Comparison of ENCODE assay signal across 10 cellular contexts in the genomic region with DNA sequence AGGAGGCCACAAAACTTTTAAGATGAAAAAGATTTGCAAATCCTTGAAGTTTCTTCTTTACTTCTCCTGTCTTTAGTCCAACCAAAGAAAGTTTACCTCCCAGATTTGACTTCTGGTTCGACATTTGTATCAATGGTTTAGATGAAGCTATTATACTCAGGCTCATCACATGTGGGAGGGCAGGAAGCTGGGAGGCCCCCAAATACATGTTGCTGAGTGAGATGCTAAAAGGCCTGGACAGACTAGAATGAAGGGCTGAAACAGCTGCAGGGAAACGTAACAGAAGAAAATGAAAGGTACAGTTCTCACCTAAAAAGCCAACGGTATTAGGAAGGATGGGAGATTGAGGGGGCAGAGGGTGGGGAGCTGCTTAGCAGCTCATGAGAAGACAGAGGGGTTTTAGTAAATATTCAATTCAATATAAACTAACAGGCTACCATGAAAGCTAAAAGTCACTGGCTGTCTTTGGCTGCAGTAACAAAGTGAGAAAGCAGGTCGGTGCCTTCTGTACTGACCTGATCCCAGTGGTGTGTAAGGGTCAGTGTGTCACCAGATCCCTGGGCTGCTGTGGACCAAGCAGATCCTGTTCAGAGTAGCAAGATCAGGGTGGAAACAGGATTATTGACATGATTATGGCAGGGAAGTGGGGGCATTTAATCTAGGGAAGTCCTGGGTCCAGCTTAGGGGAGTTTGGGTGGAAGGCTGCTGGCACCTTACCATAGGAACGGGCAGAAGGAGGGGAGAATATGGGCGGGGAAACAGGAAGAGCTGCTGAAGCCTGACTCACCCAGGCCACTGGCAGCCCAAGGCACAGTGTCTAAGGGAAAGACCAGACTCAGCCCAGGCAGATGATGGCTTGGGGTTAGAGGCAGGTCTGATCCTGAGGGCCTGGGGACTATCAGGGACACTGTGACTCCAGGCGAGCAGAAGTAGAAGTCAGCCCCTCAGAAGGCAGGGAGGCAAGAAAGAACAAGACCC.
DNase-seq lines count a peak whose midpoint lies in the region; ATAC-seq and TF ChIP-seq lines count a peak whose summit lies in the region.
"Had no signal": no experiment of that assay in that cellular context is flagged by ENCODE, and none has a peak within 500 bp of the region (broad histone marks: within the 10 kb centered on the region; RNA-seq: fewer than 3 reads in every experiment).

No MANE protein-coding gene starts in this region.

- H3K36me3 ChIP-seq in left lung, result no peaks in the 10 kb centered on the region

- intact Hi-C loops in activated T-helper 2 cell treated with anti-CD3 and anti-CD28 coated beads, Interferon-gamma antibody, Interleukin-2, Interleukin-4, amounts not matched to agents 10 μg/mL and 5 μg/mL and 100 μg/mL, durations not matched to agents 14 hours and 24 hours and 36 hours (cut with micrococcal nuclease), result no loop called here
- intact Hi-C loops in left lung (cut with DNase I), result no loop called here

- H3K27ac Mint-ChIP-seq in activated T-helper 2 cell treated with anti-CD3 and anti-CD28 coated beads, Interferon-gamma antibody, Interleukin-2, Interleukin-4, amounts not matched to agents 10 μg/mL and 5 μg/mL and 100 μg/mL, durations not matched to agents 14 hours and 24 hours and 36 hours, result peak overlapping the region; percentile 40
- H3K27ac Mint-ChIP-seq: H9 had no signal

- peaks cover 0 to 20% of the 10 kb centered on the region in 2 donors for H3K27me3 ChIP-seq in left lung

- peaks cover 19% of the 10 kb centered on the region for H3K27me3 Mint-ChIP-seq in activated T-helper 2 cell treated with anti-CD3 and anti-CD28 coated beads, Interferon-gamma antibody, Interleukin-2, Interleukin-4, amounts not matched to agents 10 μg/mL and 5 μg/mL and 100 μg/mL, durations not matched to agents 14 hours and 24 hours and 36 hours (ENCODE audit: low read depth)

- DNase-seq in ACHN, result peak; percentile 66
- peak; percentile 52 for DNase-seq in H4 (ENCODE audit: low spot score)
- DNase-seq in activated T-helper 2 cell treated with anti-CD3 and anti-CD28 coated beads, Interferon-gamma antibody, Interleukin-2, Interleukin-4, amounts not matched to agents 10 μg/mL and 5 μg/mL and 100 μg/mL, durations not matched to agents 14 hours and 24 hours and 36 hours (ENCODE audit: low spot score), result no peak
- DNase-seq in left lung, result no peak
- DNase-seq in mucosa of gallbladder (ENCODE audit: low spot score), result no peak
- no peak for DNase-seq in GF-D8 (lab: John Stamatoyannopoulos, UW)
- no peak for DNase-seq in stimulated activated CD4-positive, alpha-beta T cell treated with anti-CD3 and anti-CD28 coated beads, Interleukin-12 subunit alpha, Interleukin-12 subunit beta, amount 100 ng/mL, for 4 hours
- DNase-seq: H9, NCI-H1436 had no signal

- H3K36me3 Mint-ChIP-seq in activated T-helper 2 cell treated with anti-CD3 and anti-CD28 coated beads, Interferon-gamma antibody, Interleukin-2, Interleukin-4, amounts not matched to agents 10 μg/mL and 5 μg/mL and 100 μg/mL, durations not matched to agents 14 hours and 24 hours and 36 hours (ENCODE audit: low read depth), result no peaks in the 10 kb centered on the region

- H3K4me3 Mint-ChIP-seq in activated T-helper 2 cell treated with anti-CD3 and anti-CD28 coated beads, Interferon-gamma antibody, Interleukin-2, Interleukin-4, amounts not matched to agents 10 μg/mL and 5 μg/mL and 100 μg/mL, durations not matched to agents 14 hours and 24 hours and 36 hours (ENCODE audit: low read depth), result no peak overlapping the region
- H3K4me3 Mint-ChIP-seq: H9 had no signal

- ATAC-seq in left lung (peak; percentile 35), HG02588 (IDR thresholded peaks at IDR 0.05; ENCODE audit: unreplicated experiment) (no peak)

- no peak overlapping the region for H3K4me3 ChIP-seq in left lung

- no peak overlapping the region for H3K27ac ChIP-seq in left lung

- in situ Hi-C loops in ACHN (cut with HindIII; ENCODE audit: low pct_ligation_motif_present, low pct_unique_long_range_greater_than_20kb, low sequenced_read_pairs), result no loop called here

- no peaks in the 10 kb centered on the region for H3K4me1 ChIP-seq in left lung

- TF ChIP-seq CTCF in left lung (IDR thresholded peaks at IDR 0.05), result no peak

- H3K9me3 Mint-ChIP-seq in activated T-helper 2 cell treated with anti-CD3 and anti-CD28 coated beads, Interferon-gamma antibody, Interleukin-2, Interleukin-4, amounts not matched to agents 10 μg/mL and 5 μg/mL and 100 μg/mL, durations not matched to agents 14 hours and 24 hours and 36 hours, result no peaks in the 10 kb centered on the region
- H3K9me3 Mint-ChIP-seq: H9 had no signal

- peaks cover 13% of the 10 kb centered on the region for H3K4me1 Mint-ChIP-seq in activated T-helper 2 cell treated with anti-CD3 and anti-CD28 coated beads, Interferon-gamma antibody, Interleukin-2, Interleukin-4, amounts not matched to agents 10 μg/mL and 5 μg/mL and 100 μg/mL, durations not matched to agents 14 hours and 24 hours and 36 hours (ENCODE audit: low read depth)

- H3K9me3 ChIP-seq in left lung, result no peaks in the 10 kb centered on the region

Comparison
In these comparisons a context has a peak if more than half of its experiments do, and no peak if none do; other contexts are left out.
1. DNase-seq: peak in ACHN (single experiment) and H4 (single experiment); none in activated T-helper 2 cell treated with anti-CD3 and anti-CD28 coated beads, Interferon-gamma antibody, Interleukin-2, Interleukin-4, amounts not matched to agents 10 μg/mL and 5 μg/mL and 100 μg/mL, durations not matched to agents 14 hours and 24 hours and 36 hours (single experiment), left lung (0 of 2), mucosa of gallbladder (single experiment), GF-D8 (single experiment) and stimulated activated CD4-positive, alpha-beta T cell treated with anti-CD3 and anti-CD28 coated beads, Interleukin-12 subunit alpha, Interleukin-12 subunit beta, amount 100 ng/mL, for 4 hours (single experiment).